Comparison of ENCODE assay signal across 11 cellular contexts in the genomic region with DNA sequence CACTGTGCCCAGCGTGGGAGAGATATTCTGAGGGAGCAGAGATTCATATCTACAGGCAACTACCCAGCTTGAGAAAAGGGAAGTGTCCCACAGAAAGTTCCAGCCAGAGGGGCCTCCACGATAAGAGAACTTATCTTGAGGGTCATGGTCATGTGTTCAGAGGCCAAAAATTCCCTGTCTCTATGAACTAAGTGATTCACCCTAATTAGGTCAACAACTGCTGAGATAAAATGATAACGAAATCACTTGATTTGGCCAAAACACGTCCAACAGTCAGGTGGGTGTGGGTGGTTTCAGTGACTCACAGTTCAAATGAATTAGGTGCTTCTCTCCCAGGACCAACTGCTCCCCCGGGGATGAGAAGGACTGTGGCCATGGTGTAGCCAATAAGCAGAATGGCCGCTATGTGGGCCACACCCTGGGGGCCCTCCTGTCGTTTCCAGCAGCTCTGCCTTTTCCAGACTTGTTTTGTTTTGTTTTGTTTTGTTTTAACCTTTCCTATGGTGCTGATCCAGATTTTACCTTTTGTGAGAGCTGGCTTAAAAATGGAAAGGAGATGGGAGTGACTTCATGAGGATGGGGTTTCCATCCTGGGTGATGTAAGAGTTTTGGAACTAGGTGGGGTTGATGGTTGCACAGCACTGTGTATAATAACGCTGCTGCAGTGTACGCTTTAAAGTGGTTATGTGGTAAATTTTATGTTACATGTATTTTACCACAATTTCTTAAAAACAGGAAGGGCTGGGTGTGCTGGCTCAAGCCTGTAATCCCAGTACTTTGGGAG. TPM values are rescaled to one million over a fixed set of nuclear protein-coding genes. Genes with fewer than 3 reads are reported as not detected.
A peak's percentile ranks its signal among the peaks of the same experiment; 100 is the strongest.
DNase-seq lines count a peak whose midpoint lies in the region; ATAC-seq and TF ChIP-seq lines count a peak whose summit lies in the region.
"Had no signal": no experiment of that assay in that cellular context is flagged by ENCODE, and none has a peak within 500 bp of the region (broad histone marks: within the 10 kb centered on the region; RNA-seq: fewer than 3 reads in every experiment).

No MANE protein-coding gene starts in this region.

- in situ Hi-C loops in Caki2 (cut with HindIII; ENCODE audit: low pct_unique_long_range_greater_than_20kb, low sequenced_read_pairs): no loop called here

- TF ChIP-seq CTCF in PC-3 (conservative IDR thresholded peaks at IDR 0.05; ENCODE audit: low read depth, low read length) (no peak), stomach (IDR thresholded peaks at IDR 0.05) (no peak), uterus (IDR thresholded peaks at IDR 0.05) (no peak)

- DNase-seq in Caki2 (ENCODE audit: low read depth): peak; percentile 66
- peak; percentile 77 for DNase-seq in PC-3
- DNase-seq in activated T-helper 1 cell treated with anti-CD3 and anti-CD28 coated beads, Interleukin-2, amount 50 U/mL, for 16 hours (ENCODE audit: low read depth in 1 of 2, low spot score in 1 of 2): peak; percentile 21 to 32
- peak; percentile 29 for DNase-seq in stimulated activated CD4-positive, alpha-beta T cell treated with anti-CD3 and anti-CD28 coated beads, Interleukin-12 subunit alpha, Interleukin-12 subunit beta, amount 100 ng/mL, for 4 hours
- DNase-seq in stomach: no peak
- no peak for DNase-seq in uterus
- no peak for DNase-seq in NCI-H510A (lab: John Stamatoyannopoulos, UW)
- DNase-seq: NCI-H1048 had no signal

- BruUV-seq in PC-3 (replicated peaks; lab: Mats Ljungman, UMichigan): no TSS peak

- peaks cover 13% of the 10 kb centered on the region for H3K4me1 ChIP-seq in PC-3 (ENCODE audit: insufficient read depth, low read length)
- H3K4me1 ChIP-seq in stomach: peaks cover 0 to 9% (median 3%) of the 10 kb centered on the region in 4 donors
- H3K4me1 ChIP-seq in uterus: no peaks in the 10 kb centered on the region

- no peaks in the 10 kb centered on the region for H4K20me1 ChIP-seq in PC-3 (ENCODE audit: low read length)

- peak overlapping the region; percentile 13; the same call in 1 of the 2 replicates for H3K9ac ChIP-seq in PC-3 (ENCODE audit: low read length)

- H3K27me3 ChIP-seq in PC-3 (ENCODE audit: low read length): no peaks in the 10 kb centered on the region
- peaks cover 0 to 47% (median 12%) of the 10 kb centered on the region in 3 donors for H3K27me3 ChIP-seq in stomach
- H3K27me3 ChIP-seq in uterus: peaks cover 0 to 4% of the 10 kb centered on the region in 2 donors
- H3K27me3 ChIP-seq: suprapubic skin had no signal

- H3K4me2 ChIP-seq in PC-3 (ENCODE audit: low read length): peak overlapping the region; percentile 50
- H3K4me2 ChIP-seq: GM23338 had no signal

- H3F3A ChIP-seq in PC-3 (ENCODE audit: low read length, unreplicated experiment): no peaks in the 10 kb centered on the region

- CTCF ChIA-PET in PC-3 (lab: Charles Lee): interaction anchor here (0.8 kb wide), 1 partner anchor 70 kb away, joined by 7 read pairs; no protein-coding TSS in a partner anchor

- H3K9me3 ChIP-seq in PC-3 (ENCODE audit: low read length): no peaks in the 10 kb centered on the region
- H3K9me3 ChIP-seq in stomach: no peaks in the 10 kb centered on the region
- no peaks in the 10 kb centered on the region for H3K9me3 ChIP-seq in uterus
- H3K9me3 ChIP-seq: suprapubic skin had no signal

- H2AFZ ChIP-seq in PC-3 (ENCODE audit: low read length): peak overlapping the region; percentile 12; the same call in 1 of the 2 replicates
- H2AFZ ChIP-seq: GM23338 had no signal

- H3K36me3 ChIP-seq in PC-3 (ENCODE audit: low read depth, low read length): no peaks in the 10 kb centered on the region
- no peaks in the 10 kb centered on the region for H3K36me3 ChIP-seq in stomach
- H3K36me3 ChIP-seq in uterus: no peaks in the 10 kb centered on the region
- H3K36me3 ChIP-seq: suprapubic skin had no signal

- H3K4me3 ChIP-seq in PC-3 (ENCODE audit: low read length) (no peak overlapping the region), stomach (no peak overlapping the region), uterus (no peak overlapping the region)
- H3K4me3 ChIP-seq: GM23338, suprapubic skin had no signal

- H3K27ac ChIP-seq in PC-3 (ENCODE audit: low read length): peak overlapping the region; percentile 71
- no peak overlapping the region for H3K27ac ChIP-seq in stomach
- no peak overlapping the region for H3K27ac ChIP-seq in uterus
- H3K27ac ChIP-seq: suprapubic skin had no signal

- intact Hi-C loops in PC-3 (cut with micrococcal nuclease): loop anchor here (5.0 kb wide), 1 partner anchor 70 kb away; the partner anchor contains the start of gene TTYH2
- intact Hi-C loops in stomach (cut with DNase I; ENCODE audit: low total_unique reads): loop anchor here (10.0 kb wide), 1 partner anchor 68 kb away; the partner anchor contains the start of gene TTYH2
- intact Hi-C loops in uterus (cut with DNase I; ENCODE audit: low total_unique reads): no loop called here

- no peaks in the 10 kb centered on the region for H3K79me2 ChIP-seq in PC-3 (ENCODE audit: low read length)

- TF ChIP-seq POLR2A in stomach (IDR thresholded peaks at IDR 0.05) (no peak), uterus (IDR thresholded peaks at IDR 0.05) (no peak)

- no peak for TF ChIP-seq EP300 in stomach (IDR thresholded peaks at IDR 0.05)

- 33 to 56% (median 35%) methylated on average over 9 of the region's 9 CpGs for WGBS in stomach, 5 donors

- no peaks in the 10 kb centered on the region for H3K9me2 ChIP-seq in PC-3 (replicated peaks; ENCODE audit: low read length)

- ATAC-seq in PC-3 (peak; percentile 85), HG02798 (IDR thresholded peaks at IDR 0.05; ENCODE audit: poor library complexity, unreplicated experiment) (no peak)
- ATAC-seq: GM23338 had no signal

- POLR2A ChIA-PET in PC-3 (lab: Charles Lee; ENCODE audit: unreplicated experiment): interaction anchor here (0.5 to 0.7 kb wide), 2 partner anchors 972 to 1054 kb away, joined by 3 to 9 read pairs; no protein-coding TSS in a partner anchor

RNA-seq across cellular contexts. Expression of gene DNAI2, which starts 8.7 kb away (rescaled TPM):
- not detected in 2 replicates for total RNA-seq in Caki2 (2014; rRNA removed; shearing (Covaris generic); ENCODE audit: low replicate concordance)
- total RNA-seq in PC-3 (2014; rRNA removed) (not detected in 2 replicates), stomach (not detected), uterus (1 to 10 TPM in 1 of 4 donors, not detected in 3; 2.1 TPM)
- polyA plus RNA-seq in stomach: not detected
- total RNA-seq: GM23338, suprapubic skin had no signal

RNA-seq across cellular contexts. Expression of gene KIF19, which starts 43.2 kb away (rescaled TPM):
- not detected in 2 replicates for total RNA-seq in Caki2 (2014; rRNA removed; shearing (Covaris generic); ENCODE audit: low replicate concordance)
- not detected in 2 replicates for total RNA-seq in PC-3 (2014; rRNA removed)
- total RNA-seq in stomach: 10 to 100 TPM in 1 of 5 donors, under 1 TPM in 1, not detected in 3; 0.58 to 44.3 TPM
- under 1 TPM; 0.20 to 0.62 (median 0.46) TPM for polyA plus RNA-seq in stomach
- total RNA-seq in uterus: 10 to 100 TPM in 1 of 4 donors, 1 to 10 TPM in 2, not detected in 1; 1.7 to 20.7 (median 4.8) TPM

Comparison
In these comparisons a context has a peak if more than half of its experiments do, and no peak if none do; other contexts are left out.
1. DNase-seq: peak in Caki2 (single experiment), PC-3 (single experiment), activated T-helper 1 cell treated with anti-CD3 and anti-CD28 coated beads, Interleukin-2, amount 50 U/mL, for 16 hours (2 of 2) and stimulated activated CD4-positive, alpha-beta T cell treated with anti-CD3 and anti-CD28 coated beads, Interleukin-12 subunit alpha, Interleukin-12 subunit beta, amount 100 ng/mL, for 4 hours (single experiment); none in stomach (single experiment), uterus (0 of 2) and NCI-H510A (single experiment).